In the genomic region with DNA sequence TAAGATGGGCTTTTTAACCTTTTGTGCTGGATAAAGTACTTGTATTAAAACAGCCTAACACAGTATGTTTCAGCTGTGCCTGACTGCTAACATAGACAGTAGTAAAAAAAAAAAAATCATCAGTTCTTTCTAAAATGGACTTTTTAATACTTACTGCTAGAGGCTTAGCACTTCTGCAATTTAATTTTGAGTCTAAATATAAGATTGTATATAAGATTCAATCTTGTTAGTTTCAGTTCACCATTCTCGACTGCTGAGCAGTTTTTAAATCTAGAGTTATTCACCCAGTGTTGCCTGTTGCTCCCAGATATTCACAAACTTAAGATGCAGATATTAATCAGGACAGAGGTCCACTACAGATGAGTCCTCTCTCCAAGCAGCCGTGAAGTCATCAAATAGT, we compare ENCODE assay signal across 20 cellular contexts. TPM values are rescaled to one million over a fixed set of nuclear protein-coding genes. Genes with fewer than 3 reads are reported as not detected.
A peak's percentile ranks its signal among the peaks of the same experiment; 100 is the strongest.
DNase-seq lines count a peak whose midpoint lies in the region; ATAC-seq, FAIRE-seq and TF ChIP-seq lines count a peak whose summit lies in the region.
"Had no signal": no experiment of that assay in that cellular context is flagged by ENCODE, and none has a peak within 500 bp of the region (broad histone marks: within the 10 kb centered on the region; RNA-seq: fewer than 3 reads in every experiment).

No MANE protein-coding gene starts in this region.

- H3K79me2 ChIP-seq in OCI-LY3 (ENCODE audit: low read length), result peaks cover 8% of the 10 kb centered on the region

- H3K4me3 ChIP-seq in OCI-LY3 (ENCODE audit: low read length), result no peak overlapping the region
- H3K4me3 ChIP-seq: A549, BLaER1, GM12878, GM23338 had no signal

- no peak for TF ChIP-seq POLR2A in GM12891 (IDR thresholded peaks at IDR 0.05; ENCODE audit: low read depth, low read length)

- no peak overlapping the region for H2AFZ ChIP-seq in OCI-LY3 (ENCODE audit: low read depth, low read length)
- H2AFZ ChIP-seq: GM23338 had no signal

- H3K27me3 ChIP-seq in OCI-LY3 (ENCODE audit: low read depth, low read length), result no peaks in the 10 kb centered on the region
- H3K27me3 ChIP-seq: BLaER1 had no signal

- H3K4me3 Mint-ChIP-seq in activated B cell treated with CpG ODN at 0.5 μM for 24 hours, result no peak overlapping the region
- no peak overlapping the region for H3K4me3 Mint-ChIP-seq in activated CD4-positive, alpha-beta T cell treated with anti-CD3 and anti-CD28 coated beads, Interleukin-2, amount 10 ng/mL, durations not matched to agents 24 days and 14 days
- H3K4me3 Mint-ChIP-seq: CD14-positive monocyte; CD4-positive, alpha-beta memory T cell; GM23338 had no signal

- H3K36me3 ChIP-seq in OCI-LY3 (replicated peaks; ENCODE audit: low read depth, low read length), result peaks cover 6% of the 10 kb centered on the region
- H3K36me3 ChIP-seq: BLaER1 had no signal

- H3K4me2 ChIP-seq in OCI-LY3 (ENCODE audit: low read length), result peak overlapping the region; percentile 23; the same call in 1 of the 2 replicates
- H3K4me2 ChIP-seq: A549, BLaER1, GM23338 had no signal

- no peaks in the 10 kb centered on the region for H3K9me3 Mint-ChIP-seq in activated B cell treated with CpG ODN at 0.5 μM for 24 hours
- H3K9me3 Mint-ChIP-seq in activated CD4-positive, alpha-beta T cell treated with anti-CD3 and anti-CD28 coated beads, Interleukin-2, amount 10 ng/mL, durations not matched to agents 24 days and 14 days, result no peaks in the 10 kb centered on the region
- H3K9me3 Mint-ChIP-seq: GM23338 had no signal

- no peaks in the 10 kb centered on the region for H4K20me1 ChIP-seq in OCI-LY3 (ENCODE audit: insufficient read depth, low read length)

- FAIRE-seq in GM12891 (lab: Jason Lieb, UNC), result no peak
- FAIRE-seq: A549, GM12878, H54 had no signal

- no peak overlapping the region for H3K9ac ChIP-seq in OCI-LY3 (ENCODE audit: low read length)
- H3K9ac ChIP-seq: BLaER1 had no signal

- POLR2A ChIA-PET in activated B cell treated with CpG ODN at 0.5 μM for 24 hours (lab: Charles Lee), result interaction anchor here (0.6 kb wide), 2 partner anchors 11 to 163 kb away, joined by 3 to 5 read pairs; no protein-coding TSS in a partner anchor

- H3K27ac ChIP-seq in OCI-LY3 (ENCODE audit: low read length), result no peak overlapping the region
- H3K27ac ChIP-seq: A549, BLaER1, HL-60 had no signal

- H3K36me3 Mint-ChIP-seq in activated B cell treated with CpG ODN at 0.5 μM for 24 hours (ENCODE audit: low read depth), result peaks cover 8% of the 10 kb centered on the region
- H3K36me3 Mint-ChIP-seq in activated CD4-positive, alpha-beta T cell treated with anti-CD3 and anti-CD28 coated beads, Interleukin-2, amount 10 ng/mL, durations not matched to agents 24 days and 14 days (ENCODE audit: low read depth), result peaks cover 10% of the 10 kb centered on the region

- no peaks in the 10 kb centered on the region for H3K9me3 ChIP-seq in OCI-LY3 (ENCODE audit: insufficient read depth, low read length)
- H3K9me3 ChIP-seq: A549, BLaER1 had no signal

- peaks cover 12% of the 10 kb centered on the region for H3K4me1 ChIP-seq in OCI-LY3 (ENCODE audit: low read length)

- peak overlapping the region; percentile 61 for H3K27ac Mint-ChIP-seq in activated B cell treated with CpG ODN at 0.5 μM for 24 hours
- H3K27ac Mint-ChIP-seq in activated CD4-positive, alpha-beta T cell treated with anti-CD3 and anti-CD28 coated beads, Interleukin-2, amount 10 ng/mL, durations not matched to agents 24 days and 14 days, result no peak overlapping the region
- H3K27ac Mint-ChIP-seq: GM23338 had no signal

- no peak for TF ChIP-seq CTCF in OCI-LY3 (IDR thresholded peaks at IDR 0.05; ENCODE audit: low read depth, low read length)
- TF ChIP-seq CTCF in activated B cell treated with CpG ODN at 0.5 μM for 24 hours (IDR thresholded peaks at IDR 0.05), result no peak

- H3K27me3 Mint-ChIP-seq in activated B cell treated with CpG ODN at 0.5 μM for 24 hours, result no peaks in the 10 kb centered on the region
- H3K27me3 Mint-ChIP-seq in activated CD4-positive, alpha-beta T cell treated with anti-CD3 and anti-CD28 coated beads, Interleukin-2, amount 10 ng/mL, durations not matched to agents 24 days and 14 days, result no peaks in the 10 kb centered on the region
- H3K27me3 Mint-ChIP-seq: CD4-positive, alpha-beta memory T cell had no signal

- intact Hi-C loops in activated B cell treated with CpG ODN at 0.5 μM for 24 hours (cut with micrococcal nuclease), result no loop called here
- intact Hi-C loops in activated CD4-positive, alpha-beta T cell treated with anti-CD3 and anti-CD28 coated beads, Interleukin-2, amount 10 ng/mL, durations not matched to agents 24 days and 14 days (cut with micrococcal nuclease), result no loop called here

- ATAC-seq in activated B cell treated with CpG ODN at 0.5 μM for 24 hours (ENCODE audit: low read depth) (no peak), GM18517 (IDR thresholded peaks at IDR 0.05; ENCODE audit: unreplicated experiment) (no peak)
- ATAC-seq: A549, GM12878, GM23338 had no signal

- no peak for DNase-seq in GM12891 (ENCODE audit: insufficient read length, low spot score)
- no peak for DNase-seq in activated B cell treated with CpG ODN at 0.5 μM for 24 hours
- no peak for DNase-seq in SIG-M5 treated with dmso at 0.1 percent for 504 hours (lab: John Stamatoyannopoulos, UW; ENCODE audit: unreplicated experiment)
- no peak for DNase-seq in activated CD4-positive, alpha-beta T cell treated with anti-CD3 and anti-CD28 coated beads, Interleukin-2, amount 10 ng/mL, durations not matched to agents 24 days and 14 days
- no peak for DNase-seq in activated CD4-positive, alpha-beta T cell treated with anti-CD3 and anti-CD28 coated beads, Interleukin-2, amount 50 U/mL, for 1 hour
- DNase-seq: AML-193; CD4-positive, alpha-beta memory T cell; DMS153; DMS79 treated with DMSO at 0.1 percent for 48 hours; EL; HCEC 1CT had no signal

- peaks cover 14% of the 10 kb centered on the region for H3K4me1 Mint-ChIP-seq in activated B cell treated with CpG ODN at 0.5 μM for 24 hours
- H3K4me1 Mint-ChIP-seq in activated CD4-positive, alpha-beta T cell treated with anti-CD3 and anti-CD28 coated beads, Interleukin-2, amount 10 ng/mL, durations not matched to agents 24 days and 14 days, result peaks cover 5% of the 10 kb centered on the region

- CTCF ChIA-PET in activated B cell treated with CpG ODN at 0.5 μM for 24 hours (lab: Charles Lee), result no interaction called here

TF ChIP-seq in GM12891, 5 proteins besides CTCF, POLR2A, EP300 and RAD21:
- TF ChIP-seq SPI1 (IDR thresholded peaks at IDR 0.05; ENCODE audit: low read depth, low read length) (peak; percentile 36; the same call in 1 of the 2 replicates), TAF1 (IDR thresholded peaks at IDR 0.05; ENCODE audit: low read depth, low read length) (no peak)
TF ChIP-seq in GM12891: peak in this region for 1.

RNA-seq across cellular contexts. Expression of a gene that starts 6.8 kb away (rescaled TPM):
- 7.9 TPM for polyA plus RNA-seq in GM12891 (2012; ENCODE audit: low read depth, missing spikeins)
- 6.7 and 9.6 TPM in 2 replicates for total RNA-seq in activated B cell treated with CpG ODN at 0.5 μM for 24 hours
- total RNA-seq in activated CD4-positive, alpha-beta T cell treated with anti-CD3 and anti-CD28 coated beads, Interleukin-2, amount 10 ng/mL, durations not matched to agents 24 days and 14 days, result 9.0 and 11.4 TPM in 2 replicates

RNA-seq across cellular contexts. Expression of a gene that starts 19.9 kb away (rescaled TPM):
- 10.1 TPM for polyA plus RNA-seq in GM12891 (2012; ENCODE audit: low read depth, missing spikeins)
- 5.6 and 7.0 TPM in 2 replicates for total RNA-seq in activated B cell treated with CpG ODN at 0.5 μM for 24 hours
- total RNA-seq in activated CD4-positive, alpha-beta T cell treated with anti-CD3 and anti-CD28 coated beads, Interleukin-2, amount 10 ng/mL, durations not matched to agents 24 days and 14 days, result 19.3 and 23.6 TPM in 2 replicates
